In genomic region chr21:42918291-42918690, GRCh38 we compare ENCODE assay signal across 13 cellular contexts.
"Had no signal": no experiment of that assay in that cellular context is flagged by ENCODE, and none has a peak within 500 bp of the region (broad histone marks: within the 10 kb centered on the region; RNA-seq: fewer than 3 reads in every experiment).

No MANE protein-coding gene starts in this region.

- DNase-seq: effector memory CD8-positive, alpha-beta T cell; gastrocnemius medialis; glutamatergic neuron; islet precursor cell; mammary epithelial cell; natural killer cell; right cardiac atrium; small intestine; stimulated activated CD4-positive, alpha-beta T cell treated with anti-CD3 and anti-CD28 coated beads, Interleukin-12 subunit alpha, Interleukin-12 subunit beta, amount 100 ng/mL, for 4 hours; stimulated activated naive CD4-positive, alpha-beta T cell; stomach; substantia nigra; transverse colon had no signal
